Comparison of ENCODE assay signal across 29 cellular contexts in genomic region chr6:104843196-104843595, GRCh38.
"Had no signal": no experiment of that assay in that cellular context is flagged by ENCODE, and none has a peak within 500 bp of the region (broad histone marks: within the 10 kb centered on the region; RNA-seq: fewer than 3 reads in every experiment).

No MANE protein-coding gene starts in this region.

- H3K9me3 ChIP-seq: adrenal gland, ascending aorta, breast epithelium, gastrocnemius medialis had no signal

- ATAC-seq: activated CD4-positive, CD25-positive, alpha-beta regulatory T cell treated with anti-CD3 and anti-CD28 coated beads, Interleukin-2, amount 50 U/mL, for 24 hours; activated CD8-positive, alpha-beta memory T cell treated with anti-CD3 and anti-CD28 coated beads, Interleukin-2, amount 10 ng/mL, durations not matched to agents 7 days and 5 days; activated CD8-positive, alpha-beta T cell treated with anti-CD3 and anti-CD28 coated beads, Interleukin-2, amount 10 ng/mL, durations not matched to agents 7 days and 5 days; activated naive CD8-positive, alpha-beta T cell treated with anti-CD3 and anti-CD28 coated beads, Interleukin-2, amount 50 U/mL, for 24 hours; effector memory CD8-positive, alpha-beta T cell; esophagus mucosa; foreskin keratinocyte; gastrocnemius medialis; heart left ventricle; T-helper 17 cell had no signal

- H3K4me1 ChIP-seq: adrenal gland, ascending aorta, breast epithelium, foreskin keratinocyte, gastrocnemius medialis had no signal

- H3K4me3 ChIP-seq: adrenal gland, ascending aorta, breast epithelium, gastrocnemius medialis, heart left ventricle had no signal

- DNase-seq: activated B cell treated with CpG ODN at 0.5 μM for 24 hours; activated CD4-positive, alpha-beta memory T cell treated with anti-CD3 and anti-CD28 coated beads for 36 hours; activated CD4-positive, alpha-beta T cell treated with anti-CD3 and anti-CD28 coated beads for 48 hours; activated CD8-positive, alpha-beta memory T cell treated with anti-CD3 and anti-CD28 coated beads, Interleukin-2, amount 10 ng/mL, durations not matched to agents 7 days and 5 days; activated CD8-positive, alpha-beta memory T cell treated with anti-CD3 and anti-CD28 coated beads, Interleukin-2, amount 50 U/mL, for 4 hours; activated CD8-positive, alpha-beta T cell treated with anti-CD3 and anti-CD28 coated beads, Interleukin-2, amount 10 ng/mL, durations not matched to agents 7 days and 5 days; activated effector memory CD4-positive, alpha-beta T cell treated with anti-CD3 and anti-CD28 coated beads, Interleukin-2, amount 50 U/mL, for 16 hours; activated naive CD4-positive, alpha-beta T cell treated with anti-CD3 and anti-CD28 coated beads for 36 hours; activated naive CD8-positive, alpha-beta T cell treated with anti-CD3 and anti-CD28 coated beads for 36 hours; activated naive CD8-positive, alpha-beta T cell treated with anti-CD3 and anti-CD28 coated beads, Interleukin-2, amount 50 U/mL, for 24 hours; activated T-cell treated with anti-CD3 and anti-CD28 coated beads, Interleukin-2, amount 50 U/mL, for 1 hour; activated T-cell treated with anti-CD3 and anti-CD28 coated beads, Interleukin-2, amount 50 U/mL, for 48 hours; adrenal gland; cortex of kidney; dermis blood vessel endothelial cell; effector CD4-positive, alpha-beta T cell; effector memory CD8-positive, alpha-beta T cell; foreskin keratinocyte; gastrocnemius medialis; glutamatergic neuron; heart left ventricle; T-helper 1 cell; T-helper 17 cell; T1000; WERI-Rb-1 had no signal

- H3K27ac ChIP-seq: adrenal gland, ascending aorta, breast epithelium, foreskin keratinocyte, gastrocnemius medialis, heart left ventricle, WERI-Rb-1 had no signal

- H3K27me3 ChIP-seq: adrenal gland, ascending aorta, breast epithelium, foreskin keratinocyte, gastrocnemius medialis, heart left ventricle had no signal

- H3K36me3 ChIP-seq: adrenal gland, breast epithelium had no signal
